In genomic region chr7:47525066-47525623, GRCh38 we compare ENCODE assay signal across 17 cellular contexts. TPM values are rescaled to one million over a fixed set of nuclear protein-coding genes. Genes with fewer than 3 reads are reported as not detected.
DNase-seq lines count a peak whose midpoint lies in the region; FAIRE-seq and TF ChIP-seq lines count a peak whose summit lies in the region.
"Had no signal": no experiment of that assay in that cellular context is flagged by ENCODE, and none has a peak within 500 bp of the region (broad histone marks: within the 10 kb centered on the region; RNA-seq: fewer than 3 reads in every experiment).

No MANE protein-coding gene starts in this region.

- H3K27me3 ChIP-seq in Caco-2 (replicated peaks; ENCODE audit: control insufficient read depth, insufficient read depth, low read length) = no peaks in the 10 kb centered on the region
- no peaks in the 10 kb centered on the region for H3K27me3 ChIP-seq in bronchial epithelial cell (ENCODE audit: control insufficient read depth, insufficient read depth, low read length)
- no peaks in the 10 kb centered on the region for H3K27me3 ChIP-seq in spleen (replicated peaks in 1 of 7)
- H3K27me3 ChIP-seq in ovary = no peaks in the 10 kb centered on the region
- H3K27me3 ChIP-seq: BLaER1 treated with 17β-estradiol and CSF1 and Interleukin-3, amounts not matched to agents 10 nM and 100 nM had no signal

- peak; percentile 73 for FAIRE-seq in bronchial epithelial cell (lab: Jason Lieb, UNC)
- FAIRE-seq: GM12878 had no signal

- no peaks in the 10 kb centered on the region for H3K9me3 ChIP-seq in Caco-2
- no peaks in the 10 kb centered on the region for H3K9me3 ChIP-seq in spleen
- no peaks in the 10 kb centered on the region for H3K9me3 ChIP-seq in ovary

- peak overlapping the region; percentile 66 for H3K27ac Mint-ChIP-seq in Caco-2 (ENCODE audit: unreplicated experiment)
- H3K27ac Mint-ChIP-seq in mesothelial cell of epicardium = peak overlapping the region; percentile 5
- H3K27ac Mint-ChIP-seq: CD4-positive, CD25-positive, alpha-beta regulatory T cell; GM23338 had no signal

- intact Hi-C loops in Caco-2 (cut with micrococcal nuclease; ENCODE audit: unreplicated experiment) (no loop called here), spleen (cut with DNase I; ENCODE audit: low total_unique reads) (no loop called here), ovary (cut with DNase I) (no loop called here)

- H3K27me3 Mint-ChIP-seq in Caco-2 (ENCODE audit: insufficient read depth, unreplicated experiment) (no peaks in the 10 kb centered on the region), mesothelial cell of epicardium (ENCODE audit: low read depth) (no peaks in the 10 kb centered on the region)
- H3K27me3 Mint-ChIP-seq: CD4-positive, CD25-positive, alpha-beta regulatory T cell had no signal

- peaks cover 12% of the 10 kb centered on the region for H3K36me3 ChIP-seq in Caco-2 (ENCODE audit: control insufficient read depth, insufficient read depth, low read length)
- peaks cover 6% of the 10 kb centered on the region for H3K36me3 ChIP-seq in bronchial epithelial cell (ENCODE audit: control insufficient read depth, insufficient read depth, low read length)
- H3K36me3 ChIP-seq in spleen = peaks cover 0 to 90% (median 16%) of the 10 kb centered on the region in 6 donors
- no peaks in the 10 kb centered on the region for H3K36me3 ChIP-seq in ovary

- H3K4me3 ChIP-seq in Caco-2 (ENCODE audit: low read depth, low read length) = no peak overlapping the region
- no peak overlapping the region for H3K4me3 ChIP-seq in bronchial epithelial cell (ENCODE audit: low read depth, low read length)
- H3K4me3 ChIP-seq in spleen = no peak overlapping the region
- no peak overlapping the region for H3K4me3 ChIP-seq in ovary
- H3K4me3 ChIP-seq: BLaER1 treated with 17β-estradiol and CSF1 and Interleukin-3, amounts not matched to agents 10 nM and 100 nM; GM12878; GM23338 had no signal

- DNase-seq in Caco-2 (peak; percentile 37 to 62), bronchial epithelial cell (ENCODE audit: low read depth) (no peak), mesothelial cell of epicardium (ENCODE audit: low spot score in 2 of 2, unreplicated experiment in 2 of 2) (no peak), spleen (peak; percentile 56), KG1 (lab: John Stamatoyannopoulos, UW) (no peak), ovary (no peak), NCI-H1930 (lab: John Stamatoyannopoulos, UW) (no peak), 8988T (no peak)
- DNase-seq: AML-193; Calu3; CD4-positive, CD25-positive, alpha-beta regulatory T cell; DMS 273 treated with DMSO at 0.1 percent for 48 hours; H7 had no signal

- CTCF ChIA-PET in Caco-2 (lab: Charles Lee) = interaction anchor here (0.6 to 1.4 kb wide), 2 partner anchors 17 to 90 kb away, joined by 3 read pairs; no protein-coding TSS in a partner anchor

- H3K36me3 Mint-ChIP-seq in Caco-2 (ENCODE audit: insufficient read depth, unreplicated experiment) (no peaks in the 10 kb centered on the region), mesothelial cell of epicardium (peaks cover 63% of the 10 kb centered on the region)
- H3K36me3 Mint-ChIP-seq: CD4-positive, CD25-positive, alpha-beta regulatory T cell had no signal

- WGBS in spleen, 5 donors = 87 to 95% (median 92%) methylated on average over 12 of the region's 12 CpGs
- WGBS in ovary, 3 donors = 76 to 85% (median 78%) methylated on average over 12 of the region's 12 CpGs

- peaks cover 30% of the 10 kb centered on the region for H3K4me1 Mint-ChIP-seq in Caco-2 (ENCODE audit: low read depth, unreplicated experiment)
- H3K4me1 Mint-ChIP-seq in mesothelial cell of epicardium = peaks cover 37% of the 10 kb centered on the region
- H3K4me1 Mint-ChIP-seq: CD4-positive, CD25-positive, alpha-beta regulatory T cell had no signal

- H3K4me1 ChIP-seq in Caco-2 (peaks cover 40% of the 10 kb centered on the region), spleen (peaks cover 0 to 22% (median 11%) of the 10 kb centered on the region in 6 donors), ovary (ENCODE audit: insufficient read depth) (peaks cover 12% of the 10 kb centered on the region)

- TF ChIP-seq EP300 in ovary (IDR thresholded peaks at IDR 0.05) = no peak

- H3K4me3 Mint-ChIP-seq in Caco-2 (ENCODE audit: unreplicated experiment) (no peak overlapping the region), mesothelial cell of epicardium (no peak overlapping the region)
- H3K4me3 Mint-ChIP-seq: CD4-positive, CD25-positive, alpha-beta regulatory T cell; GM23338 had no signal

- TF ChIP-seq CTCF in Caco-2 (IDR thresholded peaks at IDR 0.05; ENCODE audit: insufficient read depth in 1 of 2, low read depth in 1 of 2, low read length in 1 of 2, severe bottlenecking in 1 of 2, unreplicated experiment in 1 of 2) (no peak), bronchial epithelial cell (IDR thresholded peaks at IDR 0.05; ENCODE audit: insufficient read depth, low read length, severe bottlenecking) (no peak), mesothelial cell of epicardium (IDR thresholded peaks at IDR 0.05; ENCODE audit: unreplicated experiment) (no peak), spleen (IDR thresholded peaks at IDR 0.05 in 8 of 11, conservative IDR thresholded peaks at IDR 0.05 in 3 of 11) (no peak), ovary (IDR thresholded peaks at IDR 0.05) (no peak)

- BruUV-seq in Caco-2 (replicated peaks; lab: Mats Ljungman, UMichigan) = no TSS peak

- TF ChIP-seq POLR2A in spleen (IDR thresholded peaks at IDR 0.05) (no peak), ovary (IDR thresholded peaks at IDR 0.05) (no peak)

- no peaks in the 10 kb centered on the region for H3K9me3 Mint-ChIP-seq in Caco-2 (ENCODE audit: unreplicated experiment)
- peaks cover 2% of the 10 kb centered on the region for H3K9me3 Mint-ChIP-seq in mesothelial cell of epicardium

- H3K27ac ChIP-seq in spleen = no peak overlapping the region
- H3K27ac ChIP-seq in ovary = no peak overlapping the region
- H3K27ac ChIP-seq: 22Rv1; BLaER1 treated with 17β-estradiol and CSF1 and Interleukin-3, amounts not matched to agents 10 nM and 100 nM had no signal

- POLR2A ChIA-PET in Caco-2 (lab: Charles Lee) = no interaction called here

RNA-seq across cellular contexts. Expression of gene TNS3, which starts 56.8 kb away (rescaled TPM):
- total RNA-seq in Caco-2 (2022) = 252 and 263 TPM in 2 replicates
- total RNA-seq in bronchial epithelial cell = 1.8 and 2.6 TPM in 2 replicates
- total RNA-seq in mesothelial cell of epicardium = 427 to 461 TPM (median 452 TPM) in 3 replicates
- 100 to 1,000 TPM; 122 to 247 (median 152) TPM for total RNA-seq in spleen
- polyA plus RNA-seq in spleen = 10 to 100 TPM; 17.7 to 31.4 (median 20.9) TPM
- 100 to 1,000 TPM in 3 of 7 donors, 10 to 100 TPM in 4; 46.1 to 137 (median 96.3) TPM for total RNA-seq in ovary
- 10 to 100 TPM; 36.6 to 91.3 TPM for polyA plus RNA-seq in ovary
- polyA plus RNA-seq: CD4-positive, CD25-positive, alpha-beta regulatory T cell had no signal

Comparison
In these comparisons a context has a peak if more than half of its experiments do, and no peak if none do; other contexts are left out.
1. DNase-seq: peak in Caco-2 (2 of 2) and spleen (single experiment); none in bronchial epithelial cell (single experiment), mesothelial cell of epicardium (0 of 2), KG1 (single experiment), ovary (0 of 5), NCI-H1930 (0 of 2) and 8988T (single experiment).
2. RNA of gene TNS3, which starts 56.8 kb away (total RNA-seq): 427 to 461 TPM in mesothelial cell of epicardium, 252 to 263 TPM in Caco-2, 122 to 247 TPM in spleen and 46.1 to 137 TPM in ovary; 1.8 to 2.6 TPM in bronchial epithelial cell; every median in the first group is over 10 times any median in the second.